ENCODE assay signal across 12 cellular contexts in the genomic region with DNA sequence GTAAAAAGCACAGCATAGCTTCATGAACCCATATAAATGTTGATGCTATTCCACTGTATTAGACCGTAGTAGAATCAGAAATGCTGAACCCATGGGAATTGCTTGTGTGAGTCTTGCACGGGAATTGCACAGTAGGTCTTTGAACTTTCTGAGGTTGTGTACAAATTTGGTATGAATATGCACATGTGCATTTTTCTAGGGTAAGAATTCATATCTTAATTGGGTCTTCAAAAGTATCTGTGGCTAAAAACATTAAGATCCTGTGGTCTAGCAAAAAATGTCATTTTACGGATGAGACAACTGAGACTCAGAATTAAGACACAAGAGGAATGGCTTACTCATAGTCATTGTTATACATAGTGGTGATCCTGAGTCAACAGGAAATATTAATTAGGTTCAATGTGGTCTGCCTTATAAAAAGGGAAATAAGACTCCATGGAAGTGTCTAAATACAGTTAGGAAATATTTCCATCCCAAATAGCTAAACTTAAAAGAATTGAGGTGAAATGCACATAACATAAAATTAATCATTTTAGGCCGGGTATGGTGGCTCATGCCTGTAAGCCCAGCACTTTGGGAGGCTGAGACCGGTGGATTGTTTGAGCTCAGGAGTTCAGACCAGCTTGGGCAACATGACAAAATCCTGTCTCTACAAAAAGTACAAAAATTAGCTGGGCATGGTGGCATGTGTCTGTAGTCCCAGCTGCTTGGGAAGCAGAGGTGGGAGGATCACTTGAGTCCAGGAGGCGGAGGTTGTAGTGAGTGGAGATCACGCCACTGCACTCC. TPM values are rescaled to one million over a fixed set of nuclear protein-coding genes. Genes with fewer than 3 reads are reported as not detected.
A peak's percentile ranks its signal among the peaks of the same experiment; 100 is the strongest.
DNase-seq lines count a peak whose midpoint lies in the region; ATAC-seq, FAIRE-seq and TF ChIP-seq lines count a peak whose summit lies in the region.
"Had no signal": no experiment of that assay in that cellular context is flagged by ENCODE, and none has a peak within 500 bp of the region (broad histone marks: within the 10 kb centered on the region; RNA-seq: fewer than 3 reads in every experiment).

No MANE protein-coding gene starts in this region.

- no peak for ATAC-seq in HG03354 (IDR thresholded peaks at IDR 0.05; ENCODE audit: poor library complexity, severe bottlenecking, unreplicated experiment)

- H3K4me1 Mint-ChIP-seq in activated T-cell treated with anti-CD3 and anti-CD28 coated beads, Interleukin-2, amount 50 U/mL, for 24 hours (ENCODE audit: low read depth), result peaks cover 39% of the 10 kb centered on the region

- H3K27me3 Mint-ChIP-seq in activated T-cell treated with anti-CD3 and anti-CD28 coated beads, Interleukin-2, amount 50 U/mL, for 24 hours, result no peaks in the 10 kb centered on the region
- H3K27me3 Mint-ChIP-seq: CD4-positive, alpha-beta T cell had no signal

- H3K36me3 Mint-ChIP-seq in activated T-cell treated with anti-CD3 and anti-CD28 coated beads, Interleukin-2, amount 50 U/mL, for 24 hours (ENCODE audit: low read depth), result peaks cover 38% of the 10 kb centered on the region

- intact Hi-C loops in dorsolateral prefrontal cortex (cut with DNase I), result no loop called here

- FAIRE-seq in RCC 7860 (lab: Jason Lieb, UNC), result peak; percentile 69

- H3K9me3 Mint-ChIP-seq in activated T-cell treated with anti-CD3 and anti-CD28 coated beads, Interleukin-2, amount 50 U/mL, for 24 hours, result no peaks in the 10 kb centered on the region
- H3K9me3 Mint-ChIP-seq: CD4-positive, alpha-beta T cell had no signal

- DNase-seq in activated T-cell treated with anti-CD3 and anti-CD28 coated beads, Interleukin-2, amount 50 U/mL, for 24 hours, result no peak
- DNase-seq in activated T-cell treated with anti-CD3 and anti-CD28 coated beads, Interleukin-2, amount 50 U/mL, for 1 hour, result no peak
- DNase-seq in RCC 7860 (ENCODE audit: low spot score) (peak; percentile 29), epithelial cell of esophagus (ENCODE audit: low read depth) (peak; percentile 53), T-helper 1 cell (no peak), dorsolateral prefrontal cortex (no peak)
- DNase-seq: CD4-positive, alpha-beta T cell; stimulated activated naive CD4-positive, alpha-beta T cell had no signal

- H3K4me3 Mint-ChIP-seq in activated T-cell treated with anti-CD3 and anti-CD28 coated beads, Interleukin-2, amount 50 U/mL, for 24 hours, result no peak overlapping the region
- H3K4me3 Mint-ChIP-seq: CD4-positive, alpha-beta T cell had no signal

- H3K4me3 ChIP-seq in epithelial cell of esophagus (ENCODE audit: low read length) (no peak overlapping the region), skin epidermis (no peak overlapping the region), dorsolateral prefrontal cortex (no peak overlapping the region)
- H3K4me3 ChIP-seq: hepatocyte had no signal

- H3K27ac ChIP-seq in skin epidermis, result peak overlapping the region in 12 of 21 experiments; percentile 11 to 67 (median 30)
- H3K27ac ChIP-seq in dorsolateral prefrontal cortex, result peak overlapping the region in 21 of 59 donors; percentile 11 to 57 (median 41)
- H3K27ac ChIP-seq: hepatocyte, KMS-11 had no signal

- H3K27me3 ChIP-seq in dorsolateral prefrontal cortex, result no peaks in the 10 kb centered on the region
- H3K27me3 ChIP-seq: hepatocyte had no signal

- peak overlapping the region; percentile 78 for H3K27ac Mint-ChIP-seq in activated T-cell treated with anti-CD3 and anti-CD28 coated beads, Interleukin-2, amount 50 U/mL, for 24 hours
- H3K27ac Mint-ChIP-seq: CD4-positive, alpha-beta T cell had no signal

- TF ChIP-seq CTCF in epithelial cell of esophagus (IDR thresholded peaks at IDR 0.05; ENCODE audit: insufficient read depth, low read depth, low read length, missing control alignments) (no peak), dorsolateral prefrontal cortex (IDR thresholded peaks at IDR 0.05 in 54 of 56, conservative IDR thresholded peaks at IDR 0.05 in 2 of 56; ENCODE audit: low read depth in 1 of 56, partially characterized antibody in 56 of 56) (no peak)

RNA-seq across cellular contexts. Expression of a gene that starts 22.8 kb away (rescaled TPM):
- total RNA-seq in dorsolateral prefrontal cortex, result 100 to 1,000 TPM; 102 to 159 (median 134) TPM

Comparison
In these comparisons a context has a peak if more than half of its experiments do, and no peak if none do; other contexts are left out.
1. DNase-seq: peak in RCC 7860 (single experiment) and epithelial cell of esophagus (single experiment); none in activated T-cell treated with anti-CD3 and anti-CD28 coated beads, Interleukin-2, amount 50 U/mL, for 24 hours (single experiment), activated T-cell treated with anti-CD3 and anti-CD28 coated beads, Interleukin-2, amount 50 U/mL, for 1 hour (single experiment), T-helper 1 cell (0 of 5) and dorsolateral prefrontal cortex (0 of 10).